In genomic region chrX:2541603-2542002, GRCh38 we compare ENCODE assay signal across 12 cellular contexts.
"Had no signal": no experiment of that assay in that cellular context is flagged by ENCODE, and none has a peak within 500 bp of the region (broad histone marks: within the 10 kb centered on the region; RNA-seq: fewer than 3 reads in every experiment).

No MANE protein-coding gene starts in this region.

- H3K36me3 Mint-ChIP-seq: IgD-negative memory B cell had no signal

- H2AFZ ChIP-seq: GM23248 had no signal

- ATAC-seq: HepG2 had no signal

- H3K9ac ChIP-seq: GM23248, KMS-11 had no signal

- H3K4me3 Mint-ChIP-seq: H9, HFFc6, IgD-negative memory B cell had no signal

- H3K4me2 ChIP-seq: KMS-11 had no signal

- H3K4me1 Mint-ChIP-seq: IgD-negative memory B cell had no signal

- DNase-seq: GM23248, H9, HCEC 1CT, HFFc6, Karpas-422, KBM-7 had no signal

- H3K27ac Mint-ChIP-seq: HFFc6, IgD-negative memory B cell had no signal

- FAIRE-seq: H1, H54, HepG2 had no signal

- H3K27ac ChIP-seq: GM23248, HL-60, KMS-11 had no signal

- H3K4me3 ChIP-seq: GM23248 had no signal
